In genomic region chr6:87907521-87907920, GRCh38 we compare ENCODE assay signal across 8 cellular contexts.
DNase-seq lines count a peak whose midpoint lies in the region; ATAC-seq and TF ChIP-seq lines count a peak whose summit lies in the region.

No MANE protein-coding gene starts in this region.

- POLR2A ChIA-PET in MCF 10A (lab: Yijun Ruan, JAX), result interaction anchor here (1.0 kb wide), 1 partner anchor 551 kb away, joined by 3 read pairs; no protein-coding TSS in a partner anchor

- H3K36me3 Mint-ChIP-seq in MCF 10A (ENCODE audit: insufficient read depth, unreplicated experiment), result no peaks in the 10 kb centered on the region

- ATAC-seq in HG03520 (IDR thresholded peaks at IDR 0.05; ENCODE audit: unreplicated experiment) (no peak), GM21360 (IDR thresholded peaks at IDR 0.05; ENCODE audit: unreplicated experiment) (no peak)

- in situ Hi-C loops in astrocyte of the cerebellum (cut with HindIII; ENCODE audit: low sequenced_read_pairs), result no loop called here

- no peak for TF ChIP-seq EP300 in tibial nerve (IDR thresholded peaks at IDR 0.05)

- no peak overlapping the region for H3K4me3 Mint-ChIP-seq in MCF 10A (ENCODE audit: unreplicated experiment)

- no peaks in the 10 kb centered on the region for H3K36me3 ChIP-seq in breast epithelium
- no peaks in the 10 kb centered on the region for H3K36me3 ChIP-seq in tibial nerve

- no TSS peak for BruUV-seq in MCF 10A (replicated peaks; lab: Mats Ljungman, UMichigan)

- H3K9me3 Mint-ChIP-seq in MCF 10A (ENCODE audit: unreplicated experiment), result peaks cover 8% of the 10 kb centered on the region

- DNase-seq in MCF 10A (ENCODE audit: unreplicated experiment) (peak; percentile 73), breast epithelium (ENCODE audit: low spot score in 2 of 2) (no peak), HL-60 (ENCODE audit: low read depth in 1 of 2, low spot score in 1 of 2) (peak; percentile 45), astrocyte of the cerebellum (ENCODE audit: low read depth) (peak; percentile 92), tibial nerve (ENCODE audit: low spot score in 2 of 2) (no peak), NCI-H2171 treated with DMSO at 0.1 percent for 48 hours (lab: John Stamatoyannopoulos, UW) (no peak)

- CTCF ChIA-PET in MCF 10A (lab: Yijun Ruan, JAX), result interaction anchor here (3.7 kb wide), 1 partner anchor 23 kb away, joined by 15 read pairs; no protein-coding TSS in a partner anchor

- no peak overlapping the region for H3K4me3 ChIP-seq in breast epithelium
- H3K4me3 ChIP-seq in HL-60 (replicated peaks; ENCODE audit: insufficient read depth, low read length), result no peak overlapping the region
- no peak overlapping the region for H3K4me3 ChIP-seq in astrocyte of the cerebellum (ENCODE audit: low read depth, low read length)
- H3K4me3 ChIP-seq in tibial nerve, result no peak overlapping the region

- TF ChIP-seq CTCF in MCF 10A (IDR thresholded peaks at IDR 0.05; ENCODE audit: unreplicated experiment) (no peak), breast epithelium (IDR thresholded peaks at IDR 0.05) (no peak), HL-60 (IDR thresholded peaks at IDR 0.05; ENCODE audit: insufficient read depth, low read length) (no peak), astrocyte of the cerebellum (IDR thresholded peaks at IDR 0.05; ENCODE audit: low read depth, low read length, missing control alignments) (no peak), tibial nerve (IDR thresholded peaks at IDR 0.05) (no peak)

- H3K4me1 Mint-ChIP-seq in MCF 10A (ENCODE audit: insufficient read depth, unreplicated experiment), result peaks cover 6% of the 10 kb centered on the region

- H3K27me3 Mint-ChIP-seq in MCF 10A (ENCODE audit: insufficient read depth, unreplicated experiment), result peaks cover 70% of the 10 kb centered on the region

- 32 to 35% methylated on average over 2 of the region's 2 CpGs for WGBS in tibial nerve, 2 donors

- no peaks in the 10 kb centered on the region for H3K9me3 ChIP-seq in breast epithelium
- no peaks in the 10 kb centered on the region for H3K9me3 ChIP-seq in tibial nerve

- no peak overlapping the region for H3K27ac Mint-ChIP-seq in MCF 10A (ENCODE audit: low read depth, unreplicated experiment)

- no peaks in the 10 kb centered on the region for H3K4me1 ChIP-seq in breast epithelium
- H3K4me1 ChIP-seq in tibial nerve, result no peaks in the 10 kb centered on the region

- H3K27ac ChIP-seq in breast epithelium (no peak overlapping the region), HL-60 (replicated peaks) (peak overlapping the region; percentile 6; the same call in 1 of the 2 replicates), tibial nerve (no peak overlapping the region)

- TF ChIP-seq POLR2A in breast epithelium (IDR thresholded peaks at IDR 0.05) (no peak), tibial nerve (IDR thresholded peaks at IDR 0.05) (no peak)

- H3K27me3 ChIP-seq in breast epithelium (no peaks in the 10 kb centered on the region), HL-60 (ENCODE audit: insufficient read depth, poor library complexity, severe bottlenecking) (no peaks in the 10 kb centered on the region), tibial nerve (no peaks in the 10 kb centered on the region)

- intact Hi-C loops in MCF 10A (cut with micrococcal nuclease), result no loop called here
- intact Hi-C loops in breast epithelium (cut with DNase I; ENCODE audit: low total_unique reads), result no loop called here

Comparison
In these comparisons a context has a peak if more than half of its experiments do, and no peak if none do; other contexts are left out.
1. DNase-seq: peak in MCF 10A (single experiment), HL-60 (2 of 2) and astrocyte of the cerebellum (single experiment); none in breast epithelium (0 of 2), tibial nerve (0 of 2) and NCI-H2171 treated with DMSO at 0.1 percent for 48 hours (single experiment).